ENCODE assay signal across 19 cellular contexts in genomic region chr2:240131296-240131695, GRCh38. TPM values are rescaled to one million over a fixed set of nuclear protein-coding genes. Genes with fewer than 3 reads are reported as not detected.
DNase-seq lines count a peak whose midpoint lies in the region; ATAC-seq, FAIRE-seq and TF ChIP-seq lines count a peak whose summit lies in the region.
"Had no signal": no experiment of that assay in that cellular context is flagged by ENCODE, and none has a peak within 500 bp of the region (broad histone marks: within the 10 kb centered on the region; RNA-seq: fewer than 3 reads in every experiment).

No MANE protein-coding gene starts in this region.

- POLR2A ChIA-PET in HepG2 (lab: Yijun Ruan, JAX): no interaction called here

- peaks cover 39% of the 10 kb centered on the region for H3K36me3 Mint-ChIP-seq in activated CD4-positive, alpha-beta T cell treated with anti-CD3 and anti-CD28 coated beads, Interleukin-2, amount 10 ng/mL, durations not matched to agents 24 days and 14 days (ENCODE audit: low read depth)

- H3K27ac ChIP-seq in HepG2 (ENCODE audit: extremely low read length, insufficient read depth, low read length): no peak overlapping the region
- no peak overlapping the region for H3K27ac ChIP-seq in right lobe of liver
- no peak overlapping the region for H3K27ac ChIP-seq in mesenchymal stem cell (ENCODE audit: low read length, poor library complexity, severe bottlenecking)
- H3K27ac ChIP-seq: BLaER1 had no signal

- H3K14ac ChIP-seq in mesenchymal stem cell (ENCODE audit: low read length in 2 of 2): no peak overlapping the region

- DNase-seq in activated CD4-positive, alpha-beta T cell treated with anti-CD3 and anti-CD28 coated beads for 48 hours: peak; percentile 0
- DNase-seq in activated CD4-positive, alpha-beta T cell treated with anti-CD3 and anti-CD28 coated beads, Interleukin-2, amount 10 ng/mL, durations not matched to agents 24 days and 14 days: no peak
- DNase-seq in HepG2 (ENCODE audit: low spot score) (no peak), right lobe of liver (no peak), sciatic nerve (ENCODE audit: low spot score) (peak; percentile 18), SIG-M5 (lab: John Stamatoyannopoulos, UW) (no peak), mesenchymal stem cell (no peak), hepatic stellate cell (ENCODE audit: low spot score) (no peak)
- DNase-seq: 8988T, DMS 273 treated with DMSO at 0.1 percent for 48 hours, NCI-H1417, NCI-H2029, NCI-H2171 treated with DMSO at 0.1 percent for 48 hours, NCI-H510A had no signal

- H3K23ac ChIP-seq in mesenchymal stem cell (ENCODE audit: low read length in 2 of 2): no peak overlapping the region

- H3K4me2 ChIP-seq in HepG2 (ENCODE audit: low read depth, low read length) (no peak overlapping the region), mesenchymal stem cell (ENCODE audit: low read length, poor library complexity, severe bottlenecking) (no peak overlapping the region)
- H3K4me2 ChIP-seq: BLaER1 had no signal

- FAIRE-seq in HepG2 (lab: Jason Lieb, UNC): no peak

- H3K36me3 ChIP-seq in HepG2 (replicated peaks in 1 of 2; ENCODE audit: control insufficient read depth in 1 of 2, insufficient read depth in 2 of 2, low read length in 2 of 2) (peaks cover 22 to 64% of the 10 kb centered on the region in 2 experiments), right lobe of liver (peaks cover 0 to 50% (median 19%) of the 10 kb centered on the region in 4 donors), mesenchymal stem cell (ENCODE audit: control insufficient read depth in 1 of 2, insufficient read depth in 2 of 2, low read depth in 1 of 2, low read length in 2 of 2) (peaks cover 71 to 76% of the 10 kb centered on the region in 2 experiments)

- TF ChIP-seq EP300 in HepG2 (IDR thresholded peaks at IDR 0.05; ENCODE audit: low read depth in 2 of 2, low read length in 2 of 2) (no peak), HepG2 (CRISPR knock-in tag; IDR thresholded peaks at IDR 0.05; ENCODE audit: borderline replicate concordance) (no peak)

- H3K4me1 ChIP-seq in HepG2 (ENCODE audit: insufficient read depth, low read length) (peaks cover 14% of the 10 kb centered on the region), right lobe of liver (peaks cover 0 to 11% (median 2%) of the 10 kb centered on the region in 4 donors), mesenchymal stem cell (ENCODE audit: control insufficient read depth, insufficient read depth, low read depth, low read length) (peaks cover 13% of the 10 kb centered on the region)

- no peaks in the 10 kb centered on the region for H3K9me3 Mint-ChIP-seq in activated CD4-positive, alpha-beta T cell treated with anti-CD3 and anti-CD28 coated beads, Interleukin-2, amount 10 ng/mL, durations not matched to agents 24 days and 14 days
- H3K9me3 Mint-ChIP-seq: IgD-negative memory B cell had no signal

- H3K4me1 Mint-ChIP-seq in activated CD4-positive, alpha-beta T cell treated with anti-CD3 and anti-CD28 coated beads, Interleukin-2, amount 10 ng/mL, durations not matched to agents 24 days and 14 days: peaks cover 15% of the 10 kb centered on the region

- intact Hi-C loops in activated CD4-positive, alpha-beta T cell treated with anti-CD3 and anti-CD28 coated beads, Interleukin-2, amount 10 ng/mL, durations not matched to agents 24 days and 14 days (cut with micrococcal nuclease): loop anchor here (10.0 kb wide), 1 partner anchor 434 kb away; the partner anchor contains the start of genes DUSP28 and RNPEPL1
- intact Hi-C loops in HepG2 (cut with micrococcal nuclease; ENCODE audit: unreplicated experiment) (no loop called here), right lobe of liver (cut with DNase I) (no loop called here), sciatic nerve (cut with DNase I) (no loop called here)

- TF ChIP-seq RAD21 in HepG2 (CRISPR knock-in tag; IDR thresholded peaks at IDR 0.05): no peak

- no peaks in the 10 kb centered on the region for H4K20me1 ChIP-seq in HepG2 (ENCODE audit: insufficient read depth, low read length)

- no peak overlapping the region for H2AK5ac ChIP-seq in mesenchymal stem cell (ENCODE audit: low read length, severe bottlenecking)

- no peak overlapping the region for H4K91ac ChIP-seq in mesenchymal stem cell (ENCODE audit: low read length)

- no peak overlapping the region for H2BK12ac ChIP-seq in mesenchymal stem cell (ENCODE audit: low read length in 2 of 2)

- CTCF ChIA-PET in HepG2 (lab: Yijun Ruan, JAX; ENCODE audit: low intra/inter-chr PET ratio, low total read pairs): no interaction called here

- no peak overlapping the region for H3K18ac ChIP-seq in mesenchymal stem cell (ENCODE audit: low read depth in 1 of 2, low read length in 2 of 2)

- no TSS peak for BruUV-seq in HepG2 (replicated peaks; lab: Mats Ljungman, UMichigan)

- TF ChIP-seq POLR2A in HepG2 (IDR thresholded peaks at IDR 0.05; ENCODE audit: insufficient read depth in 1 of 2, low read depth in 2 of 2, low read length in 2 of 2) (no peak), right lobe of liver (IDR thresholded peaks at IDR 0.05) (no peak)

- H3K9me3 ChIP-seq in HepG2 (ENCODE audit: low read length) (no peaks in the 10 kb centered on the region), right lobe of liver (no peaks in the 10 kb centered on the region), mesenchymal stem cell (ENCODE audit: control insufficient read depth, low read length) (no peaks in the 10 kb centered on the region)
- H3K9me3 ChIP-seq: BLaER1 had no signal

- in situ Hi-C loops in HepG2 (cut with HindIII; ENCODE audit: extremely low pct_ligation_motif_present, low pct_unique_long_range_greater_than_20kb): loop anchor here (10.0 kb wide), 1 partner anchor 196 kb away; no protein-coding TSS in a partner anchor

- peaks cover 44% of the 10 kb centered on the region for H3K79me1 ChIP-seq in mesenchymal stem cell (replicated peaks; ENCODE audit: low read length, poor library complexity, severe bottlenecking)

- no peak overlapping the region for H2BK5ac ChIP-seq in mesenchymal stem cell (ENCODE audit: low read depth, low read length, poor library complexity, severe bottlenecking)

- H4K8ac ChIP-seq in mesenchymal stem cell (ENCODE audit: low read length): no peak overlapping the region

- no peak overlapping the region for H3K9ac ChIP-seq in HepG2 (ENCODE audit: insufficient read depth, low read depth, low read length)
- no peak overlapping the region for H3K9ac ChIP-seq in mesenchymal stem cell (ENCODE audit: low read length)
- H3K9ac ChIP-seq: BLaER1 had no signal

- H3K4me3 ChIP-seq in HepG2 (replicated peaks in 1 of 3; ENCODE audit: insufficient read depth in 1 of 3, low read depth in 2 of 3, low read length in 3 of 3): no peak overlapping the region
- no peak overlapping the region for H3K4me3 ChIP-seq in right lobe of liver
- no peak overlapping the region for H3K4me3 ChIP-seq in mesenchymal stem cell (ENCODE audit: insufficient read depth in 1 of 2, low read depth in 1 of 2, low read length in 2 of 2)
- H3K4me3 ChIP-seq: BLaER1 had no signal

- no peak overlapping the region for H2BK120ac ChIP-seq in mesenchymal stem cell (ENCODE audit: low read depth, low read length)

- WGBS in HepG2 (ENCODE audit: low lambda C conversion rate): 98% methylated on average over 16 of the region's 16 CpGs
- WGBS in right lobe of liver (ENCODE audit: insufficient coverage, low coverage, low lambda C conversion rate, missing lambda C conversion rate): 84% methylated on average over 5 of the region's 16 CpGs
- WGBS in mesenchymal stem cell: 97% methylated on average over 16 of the region's 16 CpGs

- H2BK15ac ChIP-seq in mesenchymal stem cell (ENCODE audit: low read depth, poor library complexity, severe bottlenecking): no peak overlapping the region

- peaks cover 23% of the 10 kb centered on the region for H3K79me2 ChIP-seq in HepG2 (ENCODE audit: insufficient read depth, low read length)

- no peak overlapping the region for H3K4me3 Mint-ChIP-seq in activated CD4-positive, alpha-beta T cell treated with anti-CD3 and anti-CD28 coated beads, Interleukin-2, amount 10 ng/mL, durations not matched to agents 24 days and 14 days

- no peak for ATAC-seq in HepG2
- no peak for ATAC-seq in right lobe of liver
- ATAC-seq in sciatic nerve: no peak
- ATAC-seq: HCT116, Panc1 had no signal

- H3K27me3 ChIP-seq in HepG2 (ENCODE audit: control insufficient read depth in 1 of 2, insufficient read depth in 2 of 2, low read length in 2 of 2) (no peaks in the 10 kb centered on the region; a peak in 1 of 5 replicates), right lobe of liver (no peaks in the 10 kb centered on the region), mesenchymal stem cell (ENCODE audit: control insufficient read depth in 1 of 2, insufficient read depth in 1 of 2, low read length in 2 of 2) (no peaks in the 10 kb centered on the region)
- H3K27me3 ChIP-seq: BLaER1 had no signal

- H3K27ac Mint-ChIP-seq in activated CD4-positive, alpha-beta T cell treated with anti-CD3 and anti-CD28 coated beads, Interleukin-2, amount 10 ng/mL, durations not matched to agents 24 days and 14 days: no peak overlapping the region

- no peaks in the 10 kb centered on the region for H3K27me3 Mint-ChIP-seq in activated CD4-positive, alpha-beta T cell treated with anti-CD3 and anti-CD28 coated beads, Interleukin-2, amount 10 ng/mL, durations not matched to agents 24 days and 14 days
- H3K27me3 Mint-ChIP-seq: IgD-negative memory B cell had no signal

- TF ChIP-seq CTCF in HepG2 (CRISPR knock-in tag; IDR thresholded peaks at IDR 0.05): no peak
- TF ChIP-seq CTCF in right lobe of liver (IDR thresholded peaks at IDR 0.05): no peak

- H3K4ac ChIP-seq in mesenchymal stem cell (ENCODE audit: low read depth in 1 of 2, low read length in 2 of 2): no peak overlapping the region

- H2AFZ ChIP-seq in HepG2 (ENCODE audit: low read length) (no peak overlapping the region), mesenchymal stem cell (ENCODE audit: low read depth, low read length) (no peak overlapping the region)

RNA-seq across cellular contexts. Expression of gene COPS9, which starts 4.8 kb away (rescaled TPM):
- total RNA-seq in activated CD4-positive, alpha-beta T cell treated with anti-CD3 and anti-CD28 coated beads, Interleukin-2, amount 10 ng/mL, durations not matched to agents 24 days and 14 days: 132 and 135 TPM in 2 replicates
- total RNA-seq in HepG2 (2016; rRNA removed; fragmentation: Illumina TruSeq; extraction: Trizol) (180 and 208 TPM in 2 replicates), right lobe of liver (10 to 100 TPM; 33.1 to 66.1 (median 45.8) TPM), sciatic nerve (124 TPM)
- total RNA-seq in HepG2 (2016; cell fraction: cytosol; rRNA removed; fragmentation: Illumina TruSeq; extraction: Trizol; ENCODE audit: low read depth): 188 and 216 TPM in 2 replicates
- 189 and 214 TPM in 2 replicates for total RNA-seq in HepG2 (2016; cell fraction: insoluble cytoplasmic fraction; rRNA removed; fragmentation: Illumina TruSeq; extraction: Trizol)
- total RNA-seq in HepG2 (2016; cell fraction: membrane; rRNA removed; fragmentation: Illumina TruSeq; extraction: Trizol): 299 and 318 TPM in 2 replicates
- total RNA-seq in HepG2 (2016; cell fraction: nucleus; rRNA removed; fragmentation: Illumina TruSeq; extraction: Trizol): 64.4 and 66.4 TPM in 2 replicates
- 201 and 247 TPM in 2 replicates for polyA plus RNA-seq in HepG2 (2011; rRNA removed)
- 164 and 244 TPM in 2 replicates for polyA plus RNA-seq in HepG2 (2011; cell fraction: cytosol; rRNA removed)
- polyA plus RNA-seq in HepG2 (2011; cell fraction: nucleus; rRNA removed): 49.8 and 53.2 TPM in 2 replicates
- 152 and 161 TPM in 2 replicates for polyA plus RNA-seq in HepG2 (2012)
- 255 and 315 TPM in 2 replicates for polyA plus RNA-seq in HepG2 (2016; cell fraction: cytosol; fragmentation: Illumina TruSeq; extraction: Trizol; ENCODE audit: low read depth)
- polyA plus RNA-seq in HepG2 (2016; cell fraction: insoluble cytoplasmic fraction; fragmentation: Illumina TruSeq; extraction: Trizol; ENCODE audit: low read depth): 244 and 258 TPM in 2 replicates
- polyA plus RNA-seq in HepG2 (2016; cell fraction: membrane; fragmentation: Illumina TruSeq; extraction: Trizol; ENCODE audit: low read depth): 282 and 350 TPM in 2 replicates
- 132 TPM in 2 replicates for polyA plus RNA-seq in HepG2 (2016; cell fraction: nucleus; fragmentation: Illumina TruSeq; extraction: Trizol; ENCODE audit: insufficient read depth, low read depth)
- 8.8 and 17.6 TPM in 2 replicates for polyA minus RNA-seq in HepG2 (2011; rRNA and poly(A)+ RNA removed; ENCODE audit: low replicate concordance)
- 12.1 and 20.3 TPM in 2 replicates for polyA minus RNA-seq in HepG2 (2011; cell fraction: cytosol; rRNA and poly(A)+ RNA removed)
- 16.9 and 20.1 TPM in 2 replicates for polyA minus RNA-seq in HepG2 (2011; cell fraction: nucleus; rRNA and poly(A)+ RNA removed)
- polyA plus RNA-seq in mesenchymal stem cell (2013, experiment 1 of 2): 322 TPM
- polyA plus RNA-seq in mesenchymal stem cell (2013, experiment 2 of 2): 340 TPM

RNA-seq across cellular contexts. Expression of gene OTOS, which starts 9.2 kb away (rescaled TPM):
- not detected in 2 replicates for total RNA-seq in activated CD4-positive, alpha-beta T cell treated with anti-CD3 and anti-CD28 coated beads, Interleukin-2, amount 10 ng/mL, durations not matched to agents 24 days and 14 days
- total RNA-seq in HepG2 (2016; rRNA removed; fragmentation: Illumina TruSeq; extraction: Trizol) (not detected in 2 replicates), right lobe of liver (not detected), sciatic nerve (not detected)
- not detected in 2 replicates for total RNA-seq in HepG2 (2016; cell fraction: cytosol; rRNA removed; fragmentation: Illumina TruSeq; extraction: Trizol; ENCODE audit: low read depth)
- not detected in 2 replicates for total RNA-seq in HepG2 (2016; cell fraction: insoluble cytoplasmic fraction; rRNA removed; fragmentation: Illumina TruSeq; extraction: Trizol)
- total RNA-seq in HepG2 (2016; cell fraction: membrane; rRNA removed; fragmentation: Illumina TruSeq; extraction: Trizol): not detected in 2 replicates
- not detected in 2 replicates for total RNA-seq in HepG2 (2016; cell fraction: nucleus; rRNA removed; fragmentation: Illumina TruSeq; extraction: Trizol)
- polyA plus RNA-seq in HepG2 (2011; rRNA removed): not detected in 2 replicates
- not detected in 2 replicates for polyA plus RNA-seq in HepG2 (2011; cell fraction: cytosol; rRNA removed)
- polyA plus RNA-seq in HepG2 (2011; cell fraction: nucleus; rRNA removed): not detected in 2 replicates
- not detected in 2 replicates for polyA plus RNA-seq in HepG2 (2012)
- not detected in 2 replicates for polyA plus RNA-seq in HepG2 (2016; cell fraction: cytosol; fragmentation: Illumina TruSeq; extraction: Trizol; ENCODE audit: low read depth)
- not detected in 2 replicates for polyA plus RNA-seq in HepG2 (2016; cell fraction: insoluble cytoplasmic fraction; fragmentation: Illumina TruSeq; extraction: Trizol; ENCODE audit: low read depth)
- polyA plus RNA-seq in HepG2 (2016; cell fraction: membrane; fragmentation: Illumina TruSeq; extraction: Trizol; ENCODE audit: low read depth): not detected in 2 replicates
- polyA plus RNA-seq in HepG2 (2016; cell fraction: nucleus; fragmentation: Illumina TruSeq; extraction: Trizol; ENCODE audit: insufficient read depth, low read depth): not detected in 2 replicates
- polyA minus RNA-seq in HepG2 (2011; rRNA and poly(A)+ RNA removed; ENCODE audit: low replicate concordance): not detected in 2 replicates
- polyA minus RNA-seq in HepG2 (2011; cell fraction: cytosol; rRNA and poly(A)+ RNA removed): not detected in 2 replicates
- not detected in 2 replicates for polyA minus RNA-seq in HepG2 (2011; cell fraction: nucleus; rRNA and poly(A)+ RNA removed)
- not detected for polyA plus RNA-seq in mesenchymal stem cell (2013, experiment 1 of 2)
- polyA plus RNA-seq in mesenchymal stem cell (2013, experiment 2 of 2): not detected
- total RNA-seq: LHCN-M2 had no signal
- polyA plus RNA-seq: IgD-negative memory B cell had no signal

Comparison
In these comparisons a context has a peak if more than half of its experiments do, and no peak if none do; other contexts are left out.
1. DNase-seq: peak in activated CD4-positive, alpha-beta T cell treated with anti-CD3 and anti-CD28 coated beads for 48 hours (single experiment) and sciatic nerve (single experiment); none in activated CD4-positive, alpha-beta T cell treated with anti-CD3 and anti-CD28 coated beads, Interleukin-2, amount 10 ng/mL, durations not matched to agents 24 days and 14 days (single experiment), HepG2 (single experiment), right lobe of liver (0 of 3), SIG-M5 (single experiment), mesenchymal stem cell (single experiment) and hepatic stellate cell (single experiment).